In the genomic region with DNA sequence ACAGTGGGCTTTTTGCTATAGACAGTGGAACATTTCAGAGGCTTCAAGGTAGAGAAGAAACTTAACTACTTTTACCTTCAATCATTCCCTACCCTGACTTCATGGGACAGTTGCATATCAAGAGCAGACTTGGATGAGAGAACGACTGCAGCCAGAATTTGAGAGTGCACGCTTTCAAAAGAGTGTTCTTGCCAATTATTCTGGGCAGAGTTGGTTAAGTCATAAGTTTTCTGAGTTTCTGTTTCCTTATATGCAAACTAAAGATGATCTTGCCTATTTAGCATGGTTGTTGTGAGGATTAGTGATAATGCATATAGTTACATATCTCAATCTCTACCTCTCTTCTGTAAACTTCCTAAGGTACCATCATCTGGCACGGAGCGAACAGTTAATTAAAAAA, we compare ENCODE assay signal across 22 cellular contexts.
"Had no signal": no experiment of that assay in that cellular context is flagged by ENCODE, and none has a peak within 500 bp of the region (broad histone marks: within the 10 kb centered on the region; RNA-seq: fewer than 3 reads in every experiment).

No MANE protein-coding gene starts in this region.

- H3K9me3 ChIP-seq: esophagus muscularis mucosa, gastroesophageal sphincter, testis had no signal

- H3K4me1 ChIP-seq: testis had no signal

- H3K27ac ChIP-seq: coronary artery, esophagus muscularis mucosa, gastroesophageal sphincter, testis had no signal

- H3K36me3 ChIP-seq: esophagus muscularis mucosa, gastroesophageal sphincter had no signal

- ATAC-seq: activated CD4-positive, alpha-beta T cell treated with anti-CD3 and anti-CD28 coated beads for 36 hours; gastroesophageal sphincter; left ventricle myocardium superior; natural killer cell treated with Interleukin-12 subunit alpha and Interleukin-12 subunit beta and Interleukin-15 and Interleukin-18, amount 100 ng/mL, for 72 hours had no signal

- DNase-seq: activated B cell treated with CpG ODN at 0.5 μM for 24 hours; activated CD4-positive, alpha-beta T cell treated with anti-CD3 and anti-CD28 coated beads for 36 hours; activated CD4-positive, alpha-beta T cell treated with anti-CD3 and anti-CD28 coated beads, Interleukin-2, amount 50 U/mL, for 4 hours; activated CD8-positive, alpha-beta memory T cell treated with anti-CD3 and anti-CD28 coated beads for 24 hours; activated CD8-positive, alpha-beta memory T cell treated with anti-CD3 and anti-CD28 coated beads, Interleukin-2, amount 50 U/mL, for 4 hours; activated naive CD4-positive, alpha-beta T cell treated with Interleukin-2 at 50 U/mL for 16 hours; activated T-cell treated with anti-CD3 and anti-CD28 coated beads, Interleukin-2, amount 50 U/mL, for 24 hours; cerebellar nuclear complex; head of caudate nucleus; hypothalamus; left ventricle myocardium superior; mammary epithelial cell; retina; stimulated activated CD4-positive, alpha-beta T cell treated with anti-CD3 and anti-CD28 coated beads, Interleukin-2, amount 100 ng/mL, for 48 hours; stimulated activated CD8-positive, alpha-beta memory T cell treated with anti-CD3 and anti-CD28 coated beads, Interleukin-4, amount 100 ng/mL, for 48 hours; stimulated activated naive CD4-positive, alpha-beta T cell; T-helper 9 cell; testis had no signal

- H3K4me3 ChIP-seq: coronary artery, esophagus muscularis mucosa, gastroesophageal sphincter, testis had no signal

- H3K27me3 ChIP-seq: esophagus muscularis mucosa, gastroesophageal sphincter, testis had no signal
